Comparison of ENCODE assay signal across 10 cellular contexts in genomic region chr10:88989423-88989822, GRCh38. TPM values are rescaled to one million over a fixed set of nuclear protein-coding genes. Genes with fewer than 3 reads are reported as not detected.
A peak's percentile ranks its signal among the peaks of the same experiment; 100 is the strongest.
DNase-seq lines count a peak whose midpoint lies in the region; ATAC-seq and TF ChIP-seq lines count a peak whose summit lies in the region.
"Had no signal": no experiment of that assay in that cellular context is flagged by ENCODE, and none has a peak within 500 bp of the region (broad histone marks: within the 10 kb centered on the region; RNA-seq: fewer than 3 reads in every experiment).

No MANE protein-coding gene starts in this region.

- TF ChIP-seq CTCF in heart left ventricle (IDR thresholded peaks at IDR 0.05) (no peak), astrocyte of the spinal cord (IDR thresholded peaks at IDR 0.05; ENCODE audit: low read depth, low read length) (no peak), upper lobe of right lung (IDR thresholded peaks at IDR 0.05) (no peak)

- H3K4me3 Mint-ChIP-seq in memory B cell, result peak overlapping the region; percentile 43

- no peaks in the 10 kb centered on the region for H3K27me3 Mint-ChIP-seq in memory B cell

- no peaks in the 10 kb centered on the region for H3K36me3 Mint-ChIP-seq in memory B cell

- 52 to 79% (median 65%) methylated on average over 2 of the region's 2 CpGs for WGBS in heart left ventricle, 4 donors

- TF ChIP-seq POLR2A in heart left ventricle (IDR thresholded peaks at IDR 0.05), result no peak

- H3K27ac ChIP-seq in heart left ventricle, result peak overlapping the region in 11 of 12 donors; percentile 89 to 99 (median 96)
- H3K27ac ChIP-seq in upper lobe of right lung, result peak overlapping the region; percentile 94

- peak overlapping the region; percentile 88 for H3K27ac Mint-ChIP-seq in memory B cell

- H3K4me3 ChIP-seq in heart left ventricle, result peak overlapping the region in 9 of 12 donors; percentile 79 to 96 (median 84)
- H3K4me3 ChIP-seq in astrocyte of the spinal cord (ENCODE audit: low read depth, low read length), result peak overlapping the region; percentile 90
- peak overlapping the region; percentile 79 for H3K4me3 ChIP-seq in upper lobe of right lung

- no peaks in the 10 kb centered on the region for H3K36me3 ChIP-seq in heart left ventricle
- no peaks in the 10 kb centered on the region for H3K36me3 ChIP-seq in upper lobe of right lung

- no peak for ATAC-seq in heart left ventricle
- no peak for ATAC-seq in memory B cell (ENCODE audit: low read depth)
- no peak for ATAC-seq in upper lobe of right lung

- H3K9me3 ChIP-seq in heart left ventricle, result no peaks in the 10 kb centered on the region
- H3K9me3 ChIP-seq in upper lobe of right lung, result no peaks in the 10 kb centered on the region

- H3K4me1 ChIP-seq in heart left ventricle (peaks cover 0 to 68% (median 8%) of the 10 kb centered on the region in 12 donors), upper lobe of right lung (peaks cover 10% of the 10 kb centered on the region)

- intact Hi-C loops in heart left ventricle (cut with DNase I) (loop anchor here in 6 of 10 donors (2.0 to 5.0 kb wide), 4 partner anchors 55 to 157 kb away; no protein-coding TSS in a partner anchor), cardiac septum (cut with DNase I) (loop anchor here (5.0 kb wide), 1 partner anchor 152 kb away; no protein-coding TSS in a partner anchor), upper lobe of right lung (cut with DNase I) (no loop called here)

- no peaks in the 10 kb centered on the region for H3K27me3 ChIP-seq in heart left ventricle
- no peaks in the 10 kb centered on the region for H3K27me3 ChIP-seq in upper lobe of right lung

- in situ Hi-C loops in astrocyte of the spinal cord (cut with HindIII; ENCODE audit: low sequenced_read_pairs), result no loop called here

- H3K4me1 Mint-ChIP-seq in memory B cell, result peaks cover 20% of the 10 kb centered on the region

- DNase-seq in heart left ventricle, result no peak
- DNase-seq in cardiac septum (ENCODE audit: low spot score), result no peak
- no peak for DNase-seq in astrocyte of the spinal cord (ENCODE audit: low read depth, low spot score)
- no peak for DNase-seq in memory B cell (ENCODE audit: low spot score in 2 of 2)
- DNase-seq in upper lobe of right lung, result no peak
- DNase-seq in EL, result no peak
- no peak for DNase-seq in NCI-H2107 (lab: John Stamatoyannopoulos, UW)
- no peak for DNase-seq in stimulated activated CD4-positive, alpha-beta T cell treated with anti-CD3 and anti-CD28 coated beads, Interleukin-1b, Interleukin-23, amount 100 ng/mL, for 48 hours
- DNase-seq: activated CD4-positive, alpha-beta T cell treated with anti-CD3 and anti-CD28 coated beads, Interleukin-2, amount 50 U/mL, for 48 hours; small intestine had no signal

- peaks cover 3% of the 10 kb centered on the region for H3K9me3 Mint-ChIP-seq in memory B cell

RNA-seq across cellular contexts. Expression of gene FAS, which starts 1.2 kb away (rescaled TPM):
- total RNA-seq in heart left ventricle (10 to 100 TPM in 2 of 9 donors, 1 to 10 TPM in 7; 2.6 to 15.6 (median 5.1) TPM), cardiac septum (5.1 TPM), upper lobe of right lung (41.2 TPM)
- 1 to 10 TPM; 1.6 to 3.2 TPM for polyA plus RNA-seq in heart left ventricle

RNA-seq across cellular contexts. Expression of gene ACTA2, which starts 36.9 kb away (rescaled TPM):
- 100 to 1,000 TPM in 4 of 9 donors, 10 to 100 TPM in 5; 70.9 to 244 (median 86.7) TPM for total RNA-seq in heart left ventricle
- polyA plus RNA-seq in heart left ventricle, result 100 to 1,000 TPM; 110 to 122 TPM
- 162 TPM for total RNA-seq in cardiac septum
- 478 TPM for total RNA-seq in upper lobe of right lung
